9 cellular contexts compared by ENCODE assay signal in genomic region chr1:162530318-162530984, GRCh38. TPM values are rescaled to one million over a fixed set of nuclear protein-coding genes. Genes with fewer than 3 reads are reported as not detected.
DNase-seq lines count a peak whose midpoint lies in the region; ATAC-seq and TF ChIP-seq lines count a peak whose summit lies in the region.
"Had no signal": no experiment of that assay in that cellular context is flagged by ENCODE, and none has a peak within 500 bp of the region (broad histone marks: within the 10 kb centered on the region; RNA-seq: fewer than 3 reads in every experiment).

No MANE protein-coding gene starts in this region.

- no peak overlapping the region for H2AFZ ChIP-seq in KMS-11 (ENCODE audit: low read depth)

- H3K4me3 ChIP-seq in KMS-11 (IDR thresholded peaks at IDR 0.05; ENCODE audit: insufficient read depth, low read depth, low read length) (no peak overlapping the region), right atrium auricular region (no peak overlapping the region)

- peaks cover 25% of the 10 kb centered on the region for H3K36me3 Mint-ChIP-seq in HFFc6 (ENCODE audit: low read depth)

- H3K36me3 ChIP-seq in KMS-11 (ENCODE audit: insufficient read depth) (no peaks in the 10 kb centered on the region), right atrium auricular region (no peaks in the 10 kb centered on the region)

- peak overlapping the region; percentile 12 for H3K4me2 ChIP-seq in KMS-11

- H3K27ac ChIP-seq in KMS-11 (no peak overlapping the region), right atrium auricular region (no peak overlapping the region)

- H3K27me3 ChIP-seq in KMS-11 (ENCODE audit: insufficient read depth, low read depth) (no peaks in the 10 kb centered on the region), right atrium auricular region (no peaks in the 10 kb centered on the region)

- peak; percentile 13 for DNase-seq in HFFc6
- DNase-seq in iPS DF 4.7 (ENCODE audit: extremely low read depth, low spot score) = peak; percentile 16
- DNase-seq in right atrium auricular region (ENCODE audit: low spot score) = no peak
- no peak for DNase-seq in NCI-H1436 treated with DMSO at 0.1 percent for 48 hours (lab: John Stamatoyannopoulos, UW)
- DNase-seq in stimulated activated CD8-positive, alpha-beta memory T cell treated with anti-CD3 and anti-CD28 coated beads, Interleukin-4, amount 100 ng/mL, for 48 hours = no peak
- DNase-seq in NCI-H2029 treated with DMSO at 0.1 percent for 48 hours (lab: John Stamatoyannopoulos, UW) = no peak

- no peaks in the 10 kb centered on the region; the same call in 1 of the 2 replicates for H3K79me2 ChIP-seq in KMS-11 (ENCODE audit: insufficient read depth, low read depth)

- ATAC-seq in GM18858 (IDR thresholded peaks at IDR 0.05; ENCODE audit: unreplicated experiment) = peak; percentile 95

- no peak overlapping the region for H3K9ac ChIP-seq in KMS-11

- H3K4me3 Mint-ChIP-seq in HFFc6 = peak overlapping the region; percentile 17; the same call in 1 of the 2 replicates
- H3K4me3 Mint-ChIP-seq: activated naive CD8-positive, alpha-beta T cell had no signal

- H3K4me1 ChIP-seq in KMS-11 (ENCODE audit: low read depth, poor library complexity, severe bottlenecking) = peaks cover 34% of the 10 kb centered on the region
- no peaks in the 10 kb centered on the region for H3K4me1 ChIP-seq in right atrium auricular region

- H3K9me3 ChIP-seq in right atrium auricular region = no peaks in the 10 kb centered on the region

- H3K4me1 Mint-ChIP-seq in HFFc6 (ENCODE audit: low read depth) = peaks cover 25% of the 10 kb centered on the region

- no peak for TF ChIP-seq CTCF in HFFc6 (IDR thresholded peaks at IDR 0.05)
- TF ChIP-seq CTCF in KMS-11 (conservative IDR thresholded peaks at IDR 0.05; ENCODE audit: low read depth, low read length) = no peak
- TF ChIP-seq CTCF in right atrium auricular region (IDR thresholded peaks at IDR 0.05) = no peak

- no peaks in the 10 kb centered on the region for H3K9me3 Mint-ChIP-seq in HFFc6

- H4K20me1 ChIP-seq in KMS-11 (ENCODE audit: insufficient read depth) = no peaks in the 10 kb centered on the region

- H3K27me3 Mint-ChIP-seq in HFFc6 (ENCODE audit: insufficient read depth) = no peaks in the 10 kb centered on the region; the same call in 1 of the 2 replicates
- H3K27me3 Mint-ChIP-seq: activated naive CD8-positive, alpha-beta T cell had no signal

- H3K27ac Mint-ChIP-seq in HFFc6 = peak overlapping the region; percentile 45
- H3K27ac Mint-ChIP-seq: activated naive CD8-positive, alpha-beta T cell had no signal

RNA-seq across cellular contexts. Expression of gene UAP1, which starts 31.1 kb away (rescaled TPM):
- 100 to 1,000 TPM; 105 to 192 (median 117) TPM for total RNA-seq in HFFc6 (2021; fragmentation: NEBNext Ultra II Directional; extraction: Animal tissue kit (Norgen Biotek cat#: 25700))
- total RNA-seq in right atrium auricular region = 10 to 100 TPM; 37.5 to 53.1 TPM

RNA-seq across cellular contexts. Expression of gene UHMK1, which starts 32.8 kb away (rescaled TPM):
- 100 to 1,000 TPM in 4 of 6 experiments, 10 to 100 TPM in 2; 97.6 to 121 (median 105) TPM for total RNA-seq in HFFc6 (2021; fragmentation: NEBNext Ultra II Directional; extraction: Animal tissue kit (Norgen Biotek cat#: 25700))
- total RNA-seq in right atrium auricular region = 10 to 100 TPM; 24.3 to 28.6 TPM

Comparison
In these comparisons a context has a peak if more than half of its experiments do, and no peak if none do; other contexts are left out.
1. DNase-seq: peak in HFFc6 (single experiment) and iPS DF 4.7 (single experiment); none in right atrium auricular region (single experiment), NCI-H1436 treated with DMSO at 0.1 percent for 48 hours (single experiment), stimulated activated CD8-positive, alpha-beta memory T cell treated with anti-CD3 and anti-CD28 coated beads, Interleukin-4, amount 100 ng/mL, for 48 hours (single experiment) and NCI-H2029 treated with DMSO at 0.1 percent for 48 hours (single experiment).